Comparison of ENCODE assay signal across 21 cellular contexts in genomic region chr4:74217365-74217764, GRCh38. TPM values are rescaled to one million over a fixed set of nuclear protein-coding genes. Genes with fewer than 3 reads are reported as not detected.
DNase-seq lines count a peak whose midpoint lies in the region; ATAC-seq, FAIRE-seq and TF ChIP-seq lines count a peak whose summit lies in the region.
"Had no signal": no experiment of that assay in that cellular context is flagged by ENCODE, and none has a peak within 500 bp of the region (broad histone marks: within the 10 kb centered on the region; RNA-seq: fewer than 3 reads in every experiment).

No MANE protein-coding gene starts in this region.

- H3K79me2 ChIP-seq in HepG2 (ENCODE audit: insufficient read depth, low read length): no peaks in the 10 kb centered on the region

- TF ChIP-seq POLR2A in HepG2 (IDR thresholded peaks at IDR 0.05; ENCODE audit: insufficient read depth in 1 of 2, low read depth in 2 of 2, low read length in 2 of 2) (no peak), right lobe of liver (IDR thresholded peaks at IDR 0.05) (no peak), tibial nerve (IDR thresholded peaks at IDR 0.05) (no peak)

- H3K27ac ChIP-seq in HepG2 (ENCODE audit: extremely low read length, insufficient read depth, low read length) (no peak overlapping the region), right lobe of liver (no peak overlapping the region), tibial nerve (no peak overlapping the region)
- H3K27ac ChIP-seq: A549, prostate gland, upper lobe of left lung had no signal

- peak; percentile 23 for FAIRE-seq in HepG2 (lab: Jason Lieb, UNC)
- FAIRE-seq: A549, bronchial epithelial cell had no signal

- DNase-seq in HepG2 (ENCODE audit: low spot score) (no peak), right lobe of liver (no peak), astrocyte of the spinal cord (ENCODE audit: low read depth, low spot score) (peak; percentile 62), fibroblast of villous mesenchyme (ENCODE audit: low read depth) (peak; percentile 26), NCI-H524 treated with DMSO at 0.1 percent for 48 hours (lab: John Stamatoyannopoulos, UW) (no peak), tibial nerve (ENCODE audit: low spot score in 2 of 2) (no peak), epidermal melanocyte (ENCODE audit: insufficient read length, low spot score) (no peak), mesenteric fat pad (ENCODE audit: low spot score) (no peak)
- DNase-seq: activated CD4-positive, alpha-beta T cell treated with anti-CD3 and anti-CD28 coated beads, Interleukin-2, amount 10 ng/mL, durations not matched to agents 24 days and 14 days; activated naive CD4-positive, alpha-beta T cell treated with anti-CD3 and anti-CD28 coated beads for 36 hours; effector CD4-positive, alpha-beta T cell; Kasumi-1; naive thymus-derived CD4-positive, alpha-beta T cell; NCI-H187 treated with DMSO at 0.1 percent for 48 hours; NCI-H510A; stimulated activated naive CD4-positive, alpha-beta T cell; upper lobe of left lung had no signal

- no peak for TF ChIP-seq EP300 in HepG2 (IDR thresholded peaks at IDR 0.05; ENCODE audit: low read depth in 2 of 2, low read length in 2 of 2)
- no peak for TF ChIP-seq EP300 in HepG2 (CRISPR knock-in tag; IDR thresholded peaks at IDR 0.05; ENCODE audit: borderline replicate concordance)
- no peak for TF ChIP-seq EP300 in tibial nerve (IDR thresholded peaks at IDR 0.05)

- H3K9me3 ChIP-seq in HepG2 (ENCODE audit: low read length) (no peaks in the 10 kb centered on the region), right lobe of liver (no peaks in the 10 kb centered on the region), tibial nerve (peaks cover 0 to 6% (median 0%) of the 10 kb centered on the region in 4 donors)
- H3K9me3 ChIP-seq: A549, prostate gland, upper lobe of left lung had no signal

- POLR2A ChIA-PET in HepG2 (lab: Yijun Ruan, JAX): no interaction called here

- no peak overlapping the region for H2AFZ ChIP-seq in HepG2 (ENCODE audit: low read length)

- H3K9ac ChIP-seq in HepG2 (ENCODE audit: insufficient read depth, low read depth, low read length): no peak overlapping the region

- no TSS peak for BruUV-seq in HepG2 (replicated peaks; lab: Mats Ljungman, UMichigan)

- in situ Hi-C loops in HepG2 (cut with HindIII; ENCODE audit: extremely low pct_ligation_motif_present, low pct_unique_long_range_greater_than_20kb) (no loop called here), astrocyte of the spinal cord (cut with HindIII; ENCODE audit: low sequenced_read_pairs) (no loop called here)

- ATAC-seq in HepG2 (no peak), right lobe of liver (no peak)
- ATAC-seq: A549; naive thymus-derived CD4-positive, alpha-beta T cell; SK-N-SH treated with all-trans-retinoic acid at 6 μM for 48 hours had no signal

- CTCF ChIA-PET in HepG2 (lab: Yijun Ruan, JAX; ENCODE audit: low intra/inter-chr PET ratio, low total read pairs): no interaction called here

- H3K36me3 ChIP-seq in HepG2 (replicated peaks in 1 of 2; ENCODE audit: control insufficient read depth in 1 of 2, insufficient read depth in 2 of 2, low read length in 2 of 2): no peaks in the 10 kb centered on the region
- H3K36me3 ChIP-seq in right lobe of liver: no peaks in the 10 kb centered on the region
- H3K36me3 ChIP-seq in tibial nerve: peaks cover 0 to 16% (median 0%) of the 10 kb centered on the region in 3 donors
- H3K36me3 ChIP-seq: prostate gland, upper lobe of left lung had no signal

- no peak overlapping the region for H3K4me2 ChIP-seq in HepG2 (ENCODE audit: low read depth, low read length)
- H3K4me2 ChIP-seq: A549 had no signal

- peaks cover 14% of the 10 kb centered on the region for H3K4me1 ChIP-seq in HepG2 (ENCODE audit: insufficient read depth, low read length)
- no peaks in the 10 kb centered on the region for H3K4me1 ChIP-seq in right lobe of liver
- H3K4me1 ChIP-seq in tibial nerve: peaks cover 0 to 13% (median 0%) of the 10 kb centered on the region in 4 donors
- H3K4me1 ChIP-seq: A549, prostate gland had no signal

- no peak for TF ChIP-seq CTCF in HepG2 (CRISPR knock-in tag; IDR thresholded peaks at IDR 0.05)
- TF ChIP-seq CTCF in right lobe of liver (IDR thresholded peaks at IDR 0.05): no peak
- TF ChIP-seq CTCF in astrocyte of the spinal cord (IDR thresholded peaks at IDR 0.05; ENCODE audit: low read depth, low read length): no peak
- TF ChIP-seq CTCF in fibroblast of villous mesenchyme (IDR thresholded peaks at IDR 0.05; ENCODE audit: insufficient read depth, low read depth, low read length): no peak
- no peak for TF ChIP-seq CTCF in tibial nerve (IDR thresholded peaks at IDR 0.05)

- intact Hi-C loops in HepG2 (cut with micrococcal nuclease; ENCODE audit: unreplicated experiment): no loop called here
- intact Hi-C loops in right lobe of liver (cut with DNase I): no loop called here

- no peaks in the 10 kb centered on the region for H3K27me3 ChIP-seq in HepG2 (ENCODE audit: control insufficient read depth in 1 of 2, insufficient read depth in 2 of 2, low read length in 2 of 2)
- no peaks in the 10 kb centered on the region for H3K27me3 ChIP-seq in right lobe of liver
- H3K27me3 ChIP-seq in tibial nerve: no peaks in the 10 kb centered on the region
- H3K27me3 ChIP-seq: upper lobe of left lung had no signal

- TF ChIP-seq RAD21 in HepG2 (CRISPR knock-in tag; IDR thresholded peaks at IDR 0.05): no peak

- 0 out of 2 replicates have a peak, but pooled peaks cover 3% of the 10 kb centered on the region for H4K20me1 ChIP-seq in HepG2 (ENCODE audit: insufficient read depth, low read length)

- 93% methylated on average over 3 of the region's 3 CpGs for WGBS in HepG2 (ENCODE audit: low lambda C conversion rate)
- WGBS in right lobe of liver (ENCODE audit: insufficient coverage, low coverage, low lambda C conversion rate, missing lambda C conversion rate): 91% methylated on average over 3 of the region's 3 CpGs
- 70 to 75% methylated on average over 3 of the region's 3 CpGs for WGBS in tibial nerve, 2 donors

- H3K4me3 ChIP-seq in HepG2 (replicated peaks in 1 of 3; ENCODE audit: insufficient read depth in 1 of 3, low read depth in 2 of 3, low read length in 3 of 3) (no peak overlapping the region), right lobe of liver (no peak overlapping the region), astrocyte of the spinal cord (ENCODE audit: low read depth, low read length) (no peak overlapping the region), fibroblast of villous mesenchyme (ENCODE audit: low read depth, low read length) (no peak overlapping the region), tibial nerve (no peak overlapping the region)
- H3K4me3 ChIP-seq: A549, prostate gland, upper lobe of left lung had no signal

TF ChIP-seq in HepG2, 621 proteins besides CTCF, POLR2A, EP300 and RAD21 (continues in another document):
- TF ChIP-seq ERF (CRISPR knock-in tag; IDR thresholded peaks at IDR 0.05) (no peak), NPAS2 (CRISPR knock-in tag; IDR thresholded peaks at IDR 0.05; ENCODE audit: borderline replicate concordance) (no peak), ZNF30 (CRISPR knock-in tag; IDR thresholded peaks at IDR 0.05) (no peak), ZNF564 (CRISPR knock-in tag; IDR thresholded peaks at IDR 0.05) (no peak), PPARG (CRISPR knock-in tag; conservative IDR thresholded peaks at IDR 0.05) (no peak), MATR3 (CRISPR knock-in tag; IDR thresholded peaks at IDR 0.05) (no peak), HNRNPH1 (optimal IDR thresholded peaks at IDR 0.05; ENCODE audit: low read depth, low read length) (no peak), RNF219 (CRISPR knock-in tag; IDR thresholded peaks at IDR 0.05) (no peak), TMF1 (CRISPR knock-in tag; IDR thresholded peaks at IDR 0.05; ENCODE audit: low read depth) (no peak)

RNA-seq across cellular contexts. Expression of gene MTHFD2L, which starts 59.4 kb away (rescaled TPM):
- total RNA-seq in HepG2 (2016; rRNA removed; fragmentation: Illumina TruSeq; extraction: Trizol) (11.2 and 14.9 TPM in 2 replicates), right lobe of liver (10 to 100 TPM; 18.8 to 45.5 (median 26.5) TPM), fibroblast of villous mesenchyme (7.4 and 16.8 TPM in 2 replicates), tibial nerve (10 to 100 TPM; 11.4 to 23.7 (median 17.8) TPM), mesenteric fat pad (8.4 TPM)
- 36.2 and 41.6 TPM in 2 replicates for total RNA-seq in HepG2 (2016; cell fraction: cytosol; rRNA removed; fragmentation: Illumina TruSeq; extraction: Trizol; ENCODE audit: low read depth)
- total RNA-seq in HepG2 (2016; cell fraction: insoluble cytoplasmic fraction; rRNA removed; fragmentation: Illumina TruSeq; extraction: Trizol): 10.3 and 13.4 TPM in 2 replicates
- 23.7 and 23.8 TPM in 2 replicates for total RNA-seq in HepG2 (2016; cell fraction: membrane; rRNA removed; fragmentation: Illumina TruSeq; extraction: Trizol)
- 29.5 and 31.0 TPM in 2 replicates for total RNA-seq in HepG2 (2016; cell fraction: nucleus; rRNA removed; fragmentation: Illumina TruSeq; extraction: Trizol)
- polyA plus RNA-seq in HepG2 (2011; rRNA removed): 8.0 and 10.5 TPM in 2 replicates
- 2.9 and 4.8 TPM in 2 replicates for polyA plus RNA-seq in HepG2 (2011; cell fraction: cytosol; rRNA removed)
- polyA plus RNA-seq in HepG2 (2011; cell fraction: nucleus; rRNA removed): 5.4 and 7.8 TPM in 2 replicates
- polyA plus RNA-seq in HepG2 (2012): 7.8 and 8.7 TPM in 2 replicates
- polyA plus RNA-seq in HepG2 (2016; cell fraction: cytosol; fragmentation: Illumina TruSeq; extraction: Trizol; ENCODE audit: low read depth): 17.5 and 27.6 TPM in 2 replicates
- polyA plus RNA-seq in HepG2 (2016; cell fraction: insoluble cytoplasmic fraction; fragmentation: Illumina TruSeq; extraction: Trizol; ENCODE audit: low read depth): 18.4 and 19.3 TPM in 2 replicates
- 20.0 and 23.5 TPM in 2 replicates for polyA plus RNA-seq in HepG2 (2016; cell fraction: membrane; fragmentation: Illumina TruSeq; extraction: Trizol; ENCODE audit: low read depth)
- 21.6 and 22.3 TPM in 2 replicates for polyA plus RNA-seq in HepG2 (2016; cell fraction: nucleus; fragmentation: Illumina TruSeq; extraction: Trizol; ENCODE audit: insufficient read depth, low read depth)
- 5.1 and 6.2 TPM in 2 replicates for polyA minus RNA-seq in HepG2 (2011; rRNA and poly(A)+ RNA removed; ENCODE audit: low replicate concordance)
- 3.6 and 4.0 TPM in 2 replicates for polyA minus RNA-seq in HepG2 (2011; cell fraction: cytosol; rRNA and poly(A)+ RNA removed)
- 48.3 and 57.2 TPM in 2 replicates for polyA minus RNA-seq in HepG2 (2011; cell fraction: nucleus; rRNA and poly(A)+ RNA removed)

Comparison
In these comparisons a context has a peak if more than half of its experiments do, and no peak if none do; other contexts are left out.
1. DNase-seq: peak in astrocyte of the spinal cord (single experiment) and fibroblast of villous mesenchyme (single experiment); none in HepG2 (single experiment), right lobe of liver (0 of 3), NCI-H524 treated with DMSO at 0.1 percent for 48 hours (single experiment), tibial nerve (0 of 2), epidermal melanocyte (single experiment) and mesenteric fat pad (single experiment).